ENCODE assay signal across 8 cellular contexts in the genomic region with DNA sequence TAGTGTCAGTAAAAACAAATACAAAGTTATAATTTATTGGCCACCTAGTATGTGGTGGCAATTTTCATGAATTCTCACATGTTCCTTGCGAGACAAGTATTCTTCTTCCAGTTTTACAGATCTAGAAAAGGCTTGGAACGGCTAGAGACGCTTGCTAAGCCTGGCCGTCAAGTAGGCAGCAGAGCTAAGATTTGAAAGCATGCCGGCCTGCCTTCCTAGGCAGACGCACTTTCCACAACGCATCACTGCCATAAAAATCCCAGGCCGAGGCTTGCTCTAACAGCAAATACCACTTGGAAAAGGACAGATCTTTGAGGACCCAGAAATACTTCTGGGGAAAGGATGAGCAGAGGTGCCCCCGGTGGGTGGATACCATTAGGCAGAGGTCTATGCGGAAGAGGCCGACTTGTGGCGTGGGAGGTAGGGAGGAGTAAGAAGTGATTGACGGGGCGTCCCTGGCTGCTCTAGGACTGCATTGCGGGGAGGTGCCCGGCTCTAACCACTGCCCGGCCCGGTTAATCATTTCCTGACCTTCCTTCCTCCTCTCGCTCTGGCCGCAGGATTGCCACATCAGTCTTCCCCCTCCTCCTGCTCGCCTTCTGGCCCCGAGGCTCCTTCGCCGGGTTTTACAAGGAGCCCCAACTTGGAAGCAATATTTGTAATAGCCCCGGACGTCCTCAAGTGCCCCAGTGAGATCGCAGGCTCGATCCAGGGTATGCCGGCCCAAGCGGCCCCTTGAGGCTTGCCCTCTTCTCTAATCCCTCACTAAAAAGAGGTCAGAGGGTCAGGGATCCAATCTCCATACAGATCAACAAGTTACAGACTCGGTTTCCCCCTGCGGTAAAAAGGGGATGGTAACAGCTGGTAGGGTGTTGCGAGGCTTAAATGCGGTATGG. TPM values are rescaled to one million over a fixed set of nuclear protein-coding genes. Genes with fewer than 3 reads are reported as not detected.
DNase-seq lines count a peak whose midpoint lies in the region; ATAC-seq, FAIRE-seq and TF ChIP-seq lines count a peak whose summit lies in the region.

No MANE protein-coding gene starts in this region.

- peak overlapping the region; percentile 21 for H4K91ac ChIP-seq in trophoblast cell (ENCODE audit: low read depth, low read length)

- H3K4me2 ChIP-seq in A549 (peak overlapping the region; percentile 93), trophoblast cell (ENCODE audit: low read length) (peak overlapping the region; percentile 73)

- DNase-seq in A549 (ENCODE audit: low read depth in 1 of 2, low spot score in 1 of 2) = peak; percentile 88 to 99
- peak; percentile 88 for DNase-seq in SIG-M5 (lab: John Stamatoyannopoulos, UW)
- peak; percentile 76 for DNase-seq in activated naive CD4-positive, alpha-beta T cell treated with anti-CD3 and anti-CD28 coated beads, Interleukin-2, amount 10 ng/mL, durations not matched to agents 7 days and 5 days
- peak; percentile 97 for DNase-seq in cardiac septum (ENCODE audit: low spot score)
- peak; percentile 84 to 85 for DNase-seq in trophoblast cell
- DNase-seq in ureter (ENCODE audit: low spot score) = peak; percentile 93

- H2BK5ac ChIP-seq in trophoblast cell (ENCODE audit: low read depth, low read length, poor library complexity) = peak overlapping the region; percentile 3

- H3K27ac Mint-ChIP-seq in activated naive CD4-positive, alpha-beta T cell treated with anti-CD3 and anti-CD28 coated beads, Interleukin-2, amount 10 ng/mL, durations not matched to agents 7 days and 5 days = peak overlapping the region; percentile 99

- no peak overlapping the region for H3K9ac ChIP-seq in trophoblast cell (ENCODE audit: low read length)

- H4K8ac ChIP-seq in trophoblast cell (ENCODE audit: low read depth, low read length) = peak overlapping the region; percentile 25

- no peak overlapping the region for H2AK5ac ChIP-seq in trophoblast cell (ENCODE audit: low read length)

- TF ChIP-seq EP300 in A549 (IDR thresholded peaks at IDR 0.05) = peak; percentile 35 to 71; a peak in 3 of 5 replicates

- H3K4me3 Mint-ChIP-seq in activated naive CD4-positive, alpha-beta T cell treated with anti-CD3 and anti-CD28 coated beads, Interleukin-2, amount 10 ng/mL, durations not matched to agents 7 days and 5 days = peak overlapping the region; percentile 84

- intact Hi-C loops in cardiac septum (cut with DNase I) = loop anchor here (2.0 to 10.0 kb wide), 3 partner anchors 49 to 962 kb away; a partner anchor contains a TSS

- H3K27ac ChIP-seq in A549 (peak overlapping the region; percentile 99), trophoblast cell (ENCODE audit: low read depth, low read length) (peak overlapping the region; percentile 22)

- H3K36me3 Mint-ChIP-seq in activated naive CD4-positive, alpha-beta T cell treated with anti-CD3 and anti-CD28 coated beads, Interleukin-2, amount 10 ng/mL, durations not matched to agents 7 days and 5 days = peaks cover 11% of the 10 kb centered on the region

- H3K4me3 ChIP-seq in A549 = peak overlapping the region; percentile 77
- no peak overlapping the region for H3K4me3 ChIP-seq in trophoblast cell (ENCODE audit: low read depth, low read length)

- peaks cover 61% of the 10 kb centered on the region for H3K4me1 ChIP-seq in A549
- H3K4me1 ChIP-seq in trophoblast cell (ENCODE audit: control insufficient read depth in 1 of 2, insufficient read depth in 2 of 2, low read length in 2 of 2) = peaks cover 3 to 14% of the 10 kb centered on the region in 2 experiments

- H3K27me3 ChIP-seq in trophoblast cell (ENCODE audit: insufficient read depth, low read length) = no peaks in the 10 kb centered on the region

- POLR2A ChIA-PET in A549 (lab: Yijun Ruan, JAX) = interaction anchor here (0.9 to 6.2 kb wide), 14 partner anchors 7 to 591 kb away, joined by 3 to 49 read pairs (median 8); a partner anchor contains a TSS

- peak; percentile 10 to 58 for TF ChIP-seq RAD21 in A549 (conservative IDR thresholded peaks at IDR 0.05 in 1 of 2, IDR thresholded peaks at IDR 0.05 in 1 of 2)

- H2BK12ac ChIP-seq in trophoblast cell (ENCODE audit: low read length) = no peak overlapping the region

- no peaks in the 10 kb centered on the region for H3K9me3 ChIP-seq in A549
- H3K9me3 ChIP-seq in trophoblast cell (ENCODE audit: insufficient read depth, low read depth, low read length) = no peaks in the 10 kb centered on the region

- H3K9me3 Mint-ChIP-seq in activated naive CD4-positive, alpha-beta T cell treated with anti-CD3 and anti-CD28 coated beads, Interleukin-2, amount 10 ng/mL, durations not matched to agents 7 days and 5 days = no peaks in the 10 kb centered on the region

- peak overlapping the region; percentile 45 for H3K14ac ChIP-seq in trophoblast cell (ENCODE audit: low read length)

- peaks cover 12% of the 10 kb centered on the region for H3K79me2 ChIP-seq in trophoblast cell (ENCODE audit: control insufficient read depth, insufficient read depth, low read length, poor library complexity)

- no peak overlapping the region for H4K12ac ChIP-seq in trophoblast cell (ENCODE audit: low read depth, low read length)

- 2% methylated on average over 34 of the region's 34 CpGs for WGBS in A549 (ENCODE audit: missing lambda C conversion rate)
- WGBS in trophoblast cell (ENCODE audit: extremely low coverage, insufficient coverage, insufficient read length) = no CpG with 5 or more reads among the region's 34 CpGs

- no peaks in the 10 kb centered on the region for H3K27me3 Mint-ChIP-seq in activated naive CD4-positive, alpha-beta T cell treated with anti-CD3 and anti-CD28 coated beads, Interleukin-2, amount 10 ng/mL, durations not matched to agents 7 days and 5 days

- peak; percentile 53 to 78 for ATAC-seq in A549
- peak; percentile 46 for ATAC-seq in GM19023 (IDR thresholded peaks at IDR 0.05; ENCODE audit: unreplicated experiment)
- peak; percentile 44 for ATAC-seq in HG03196 (IDR thresholded peaks at IDR 0.05; ENCODE audit: unreplicated experiment)

- H3K4ac ChIP-seq in trophoblast cell (ENCODE audit: low read depth, low read length) = no peak overlapping the region

- H3K18ac ChIP-seq in trophoblast cell (ENCODE audit: low read length) = peak overlapping the region; percentile 4

- H3K4me1 Mint-ChIP-seq in activated naive CD4-positive, alpha-beta T cell treated with anti-CD3 and anti-CD28 coated beads, Interleukin-2, amount 10 ng/mL, durations not matched to agents 7 days and 5 days = peaks cover 70% of the 10 kb centered on the region

- H2BK120ac ChIP-seq in trophoblast cell (ENCODE audit: insufficient read depth, low read length, poor library complexity) = peak overlapping the region; percentile 14

- H3K79me1 ChIP-seq in trophoblast cell (ENCODE audit: low read length) = peaks cover 24% of the 10 kb centered on the region

- CTCF ChIA-PET in A549 (lab: Yijun Ruan, JAX) = interaction anchor here (0.7 to 8.7 kb wide), 17 partner anchors 10 to 592 kb away, joined by 3 to 161 read pairs (median 13); a partner anchor contains a TSS
- CTCF ChIA-PET in activated naive CD4-positive, alpha-beta T cell treated with anti-CD3 and anti-CD28 coated beads, Interleukin-2, amount 10 ng/mL, durations not matched to agents 7 days and 5 days (lab: Charles Lee) = interaction anchor here (1.2 to 8.1 kb wide), 5 partner anchors 10 to 96 kb away, joined by 4 to 82 read pairs (median 21); no protein-coding TSS in a partner anchor

- TF ChIP-seq CTCF in A549 (IDR thresholded peaks at IDR 0.05) = no peak

- FAIRE-seq in A549 (lab: Jason Lieb, UNC) = no peak

- no peak overlapping the region for H3K23ac ChIP-seq in trophoblast cell (ENCODE audit: low read length)

- H3K36me3 ChIP-seq in trophoblast cell (ENCODE audit: control insufficient read depth in 1 of 2, insufficient read depth in 2 of 2, low read length in 2 of 2) = no peaks in the 10 kb centered on the region

- H2AFZ ChIP-seq in trophoblast cell (ENCODE audit: insufficient read depth, low read length, poor library complexity) = peak overlapping the region; percentile 72

- TF ChIP-seq POLR2A in A549 (IDR thresholded peaks at IDR 0.05; ENCODE audit: low read length) = peak; percentile 39

TF ChIP-seq in A549, 52 proteins besides CTCF, POLR2A, EP300 and RAD21 (continues in another document):
- peak; percentile 18; the same call in 1 of the 2 replicates for TF ChIP-seq RARB (CRISPR knock-in tag; IDR thresholded peaks at IDR 0.05)
- no peak for TF ChIP-seq PHF8 (IDR thresholded peaks at IDR 0.05; ENCODE audit: borderline replicate concordance, low read depth)
- TF ChIP-seq, protein P1, sequence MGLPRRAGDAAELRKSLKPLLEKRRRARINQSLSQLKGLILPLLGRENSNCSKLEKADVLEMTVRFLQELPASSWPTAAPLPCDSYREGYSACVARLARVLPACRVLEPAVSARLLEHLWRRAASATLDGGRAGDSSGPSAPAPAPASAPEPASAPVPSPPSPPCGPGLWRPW (IDR thresholded peaks at IDR 0.05) = peak; percentile 56; the same call in 1 of the 2 replicates
- TF ChIP-seq EHF (CRISPR knock-in tag; IDR thresholded peaks at IDR 0.05) = peak; percentile 84
- peak; percentile 57; the same call in 1 of the 2 replicates for TF ChIP-seq BHLHE40 (IDR thresholded peaks at IDR 0.05; ENCODE audit: low read depth, low read length)
- TF ChIP-seq, protein P2, sequence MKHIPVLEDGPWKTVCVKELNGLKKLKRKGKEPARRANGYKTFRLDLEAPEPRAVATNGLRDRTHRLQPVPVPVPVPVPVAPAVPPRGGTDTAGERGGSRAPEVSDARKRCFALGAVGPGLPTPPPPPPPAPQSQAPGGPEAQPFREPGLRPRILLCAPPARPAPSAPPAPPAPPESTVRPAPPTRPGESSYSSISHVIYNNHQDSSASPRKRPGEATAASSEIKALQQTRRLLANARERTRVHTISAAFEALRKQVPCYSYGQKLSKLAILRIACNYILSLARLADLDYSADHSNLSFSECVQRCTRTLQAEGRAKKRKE (CRISPR knock-in tag; IDR thresholded peaks at IDR 0.05; ENCODE audit: low read depth) = peak; percentile 94
- TF ChIP-seq MAFK (IDR thresholded peaks at IDR 0.05; ENCODE audit: partially characterized antibody) = no peak
- TF ChIP-seq CEBPB (IDR thresholded peaks at IDR 0.05) = peak; percentile 98 to 99
- TF ChIP-seq, protein P3, sequence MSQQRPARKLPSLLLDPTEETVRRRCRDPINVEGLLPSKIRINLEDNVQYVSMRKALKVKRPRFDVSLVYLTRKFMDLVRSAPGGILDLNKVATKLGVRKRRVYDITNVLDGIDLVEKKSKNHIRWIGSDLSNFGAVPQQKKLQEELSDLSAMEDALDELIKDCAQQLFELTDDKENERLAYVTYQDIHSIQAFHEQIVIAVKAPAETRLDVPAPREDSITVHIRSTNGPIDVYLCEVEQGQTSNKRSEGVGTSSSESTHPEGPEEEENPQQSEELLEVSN (IDR thresholded peaks at IDR 0.05; ENCODE audit: borderline replicate concordance, low read depth) = peak; percentile 80; the same call in 1 of the 2 replicates

RNA-seq across cellular contexts. Expression of a gene that starts 1.3 kb away (rescaled TPM):
- polyA plus RNA-seq in A549 (2011; rRNA removed) (97.4 and 99.1 TPM in 2 replicates), A549 (2017; fragmentation: RNase III; extraction: RNeasy Plus Mini Kit Qiagen cat#74134 plus additional on column Dnase treatment) (41.8 to 43.2 TPM (median 42.8 TPM) in 3 replicates)
- polyA plus RNA-seq in A549 (2012; cell fraction: cytosol; rRNA removed) = 32.8 and 35.7 TPM in 2 replicates
- polyA plus RNA-seq in A549 (2012; cell fraction: nucleus; rRNA removed) = 68.6 and 111 TPM in 2 replicates
- polyA minus RNA-seq in A549 (2011; rRNA and poly(A)+ RNA removed) = 98.4 and 139 TPM in 2 replicates
- total RNA-seq in cardiac septum (16.2 TPM), ureter (107 TPM)
- polyA plus RNA-seq in trophoblast cell (2013) = 28.3 and 28.6 TPM in 2 replicates
